ENCODE assay signal across 8 cellular contexts in the genomic region with DNA sequence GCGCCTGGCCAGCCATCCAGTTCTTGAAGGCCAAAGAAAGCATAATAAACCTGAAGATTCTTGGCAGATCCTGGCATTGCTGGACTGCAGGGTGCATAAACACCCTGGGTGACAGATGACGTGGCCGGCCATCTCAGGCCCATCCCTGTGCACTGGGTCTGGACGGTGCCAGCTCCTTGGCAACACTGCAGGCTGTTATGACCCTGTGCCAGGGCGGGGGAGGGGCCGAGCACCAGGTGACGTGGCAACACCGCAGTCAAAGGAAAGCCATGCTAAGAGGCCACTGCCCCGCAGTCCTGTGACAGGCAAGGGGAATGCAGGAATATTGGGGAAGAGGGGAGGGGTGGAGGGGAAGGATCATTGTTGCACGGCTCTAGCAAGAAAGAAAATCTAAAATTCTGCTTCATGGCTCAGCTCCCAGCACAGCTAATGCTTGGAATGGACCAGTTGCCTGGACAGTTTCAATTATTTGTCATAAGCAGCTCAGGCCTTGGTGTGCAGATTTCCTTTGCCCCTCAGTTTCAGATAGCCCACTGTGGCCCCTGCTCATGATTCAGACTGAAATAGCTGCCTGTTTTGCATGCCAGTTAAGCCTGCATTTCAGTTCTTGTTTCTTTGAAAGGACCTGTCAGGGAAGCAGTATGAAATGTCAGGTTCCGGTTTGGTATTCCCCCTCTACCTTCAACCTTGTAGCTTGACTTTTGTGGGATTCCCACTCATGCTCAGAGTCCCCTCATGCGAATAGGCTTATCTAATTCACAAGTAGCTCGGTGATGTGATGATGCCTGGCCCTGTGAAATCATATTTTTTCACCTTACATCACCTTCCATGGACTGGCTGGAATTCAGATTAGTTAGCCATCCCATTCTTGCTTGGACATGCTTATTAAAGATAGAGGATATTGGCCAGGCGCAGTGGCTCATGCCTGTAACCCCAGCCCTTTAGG. TPM values are rescaled to one million over a fixed set of nuclear protein-coding genes. Genes with fewer than 3 reads are reported as not detected.
DNase-seq lines count a peak whose midpoint lies in the region; ATAC-seq and TF ChIP-seq lines count a peak whose summit lies in the region.

No MANE protein-coding gene starts in this region.

- peak; percentile 97 for DNase-seq in GM12865 (ENCODE audit: low read depth)
- peak; percentile 10 to 24 for DNase-seq in activated T-cell treated with anti-CD3 and anti-CD28 coated beads, Interleukin-2, amount 50 U/mL, for 72 hours
- peak; percentile 18 for DNase-seq in kidney epithelial cell (ENCODE audit: low read depth)
- peak in 43 of 49 donors; percentile 4 to 97 (median 56) for DNase-seq in substantia nigra (lab: John Stamatoyannopoulos, UW)
- DNase-seq in NCI-H1694 (lab: John Stamatoyannopoulos, UW) = no peak
- DNase-seq in endothelial cell (ENCODE audit: low spot score) = no peak

- H3K36me3 Mint-ChIP-seq in activated T-cell treated with anti-CD3 and anti-CD28 coated beads, Interleukin-2, amount 50 U/mL, for 72 hours (ENCODE audit: insufficient read depth in 2 of 2) = no peaks in the 10 kb centered on the region
- no peaks in the 10 kb centered on the region for H3K36me3 Mint-ChIP-seq in endothelial cell (ENCODE audit: low read depth, unreplicated experiment)

- ATAC-seq in GM21360 (IDR thresholded peaks at IDR 0.05; ENCODE audit: unreplicated experiment) (peak; percentile 90), HG03469 (IDR thresholded peaks at IDR 0.05; ENCODE audit: unreplicated experiment) (peak; percentile 78)
- peak; percentile 80 to 94 for ATAC-seq in activated T-cell treated with anti-CD3 and anti-CD28 coated beads, Interleukin-2, amount 50 U/mL, for 72 hours (replicated peaks in 1 of 2)

- no peaks in the 10 kb centered on the region for H3K9me3 Mint-ChIP-seq in activated T-cell treated with anti-CD3 and anti-CD28 coated beads, Interleukin-2, amount 50 U/mL, for 72 hours
- no peaks in the 10 kb centered on the region for H3K9me3 Mint-ChIP-seq in endothelial cell (ENCODE audit: unreplicated experiment)

- H3K36me3 ChIP-seq in kidney epithelial cell (ENCODE audit: control insufficient read depth, insufficient read depth, low read length) = no peaks in the 10 kb centered on the region

- H3K4me1 Mint-ChIP-seq in activated T-cell treated with anti-CD3 and anti-CD28 coated beads, Interleukin-2, amount 50 U/mL, for 72 hours (ENCODE audit: low read depth) = peaks cover 19% of the 10 kb centered on the region
- H3K4me1 Mint-ChIP-seq in endothelial cell (ENCODE audit: unreplicated experiment) = peaks cover 2% of the 10 kb centered on the region

- H3K4me3 ChIP-seq in GM12865 (ENCODE audit: low read depth, low read length) (peak overlapping the region; percentile 24), kidney epithelial cell (ENCODE audit: low read depth, low read length) (no peak overlapping the region)

- no peaks in the 10 kb centered on the region for H3K27me3 Mint-ChIP-seq in activated T-cell treated with anti-CD3 and anti-CD28 coated beads, Interleukin-2, amount 50 U/mL, for 72 hours (ENCODE audit: low read depth)
- no peaks in the 10 kb centered on the region for H3K27me3 Mint-ChIP-seq in endothelial cell (ENCODE audit: unreplicated experiment)

- H3K4me3 Mint-ChIP-seq in activated T-cell treated with anti-CD3 and anti-CD28 coated beads, Interleukin-2, amount 50 U/mL, for 72 hours = peak overlapping the region; percentile 27 to 45
- H3K4me3 Mint-ChIP-seq in endothelial cell (ENCODE audit: unreplicated experiment) = no peak overlapping the region

- H3K27ac ChIP-seq in substantia nigra (ENCODE audit: low read depth, low read length, poor library complexity, severe bottlenecking) = no peak overlapping the region

- no peaks in the 10 kb centered on the region for H3K27me3 ChIP-seq in kidney epithelial cell (ENCODE audit: control insufficient read depth, insufficient read depth, low read length)

- TF ChIP-seq CTCF in GM12865 (IDR thresholded peaks at IDR 0.05; ENCODE audit: insufficient read depth, low read depth, low read length, missing control alignments) (no peak), kidney epithelial cell (IDR thresholded peaks at IDR 0.05; ENCODE audit: insufficient read depth, low read length, poor library complexity, severe bottlenecking) (no peak), endothelial cell (IDR thresholded peaks at IDR 0.05; ENCODE audit: unreplicated experiment) (no peak)

- H3K27ac Mint-ChIP-seq in activated T-cell treated with anti-CD3 and anti-CD28 coated beads, Interleukin-2, amount 50 U/mL, for 72 hours = peak overlapping the region; percentile 61
- no peak overlapping the region for H3K27ac Mint-ChIP-seq in endothelial cell (ENCODE audit: unreplicated experiment)

RNA-seq across cellular contexts. Expression of gene DDX6, which starts 29.7 kb away (rescaled TPM):
- 100 to 1,000 TPM; 239 to 256 TPM for total RNA-seq in activated T-cell treated with anti-CD3 and anti-CD28 coated beads, Interleukin-2, amount 50 U/mL, for 72 hours
- total RNA-seq in kidney epithelial cell (77.4 and 104 TPM in 2 replicates), endothelial cell (ENCODE audit: unreplicated experiment) (165 TPM)

Comparison
In these comparisons a context has a peak if more than half of its experiments do, and no peak if none do; other contexts are left out.
1. DNase-seq: peak in GM12865 (single experiment), activated T-cell treated with anti-CD3 and anti-CD28 coated beads, Interleukin-2, amount 50 U/mL, for 72 hours (2 of 2), kidney epithelial cell (single experiment) and substantia nigra (43 of 49); none in NCI-H1694 (single experiment) and endothelial cell (single experiment).
2. Peak in every context shown above with its lines, with median percentiles within 50 percentile points of each other: ATAC-seq.